Comparison of ENCODE assay signal across 14 cellular contexts in the genomic region with DNA sequence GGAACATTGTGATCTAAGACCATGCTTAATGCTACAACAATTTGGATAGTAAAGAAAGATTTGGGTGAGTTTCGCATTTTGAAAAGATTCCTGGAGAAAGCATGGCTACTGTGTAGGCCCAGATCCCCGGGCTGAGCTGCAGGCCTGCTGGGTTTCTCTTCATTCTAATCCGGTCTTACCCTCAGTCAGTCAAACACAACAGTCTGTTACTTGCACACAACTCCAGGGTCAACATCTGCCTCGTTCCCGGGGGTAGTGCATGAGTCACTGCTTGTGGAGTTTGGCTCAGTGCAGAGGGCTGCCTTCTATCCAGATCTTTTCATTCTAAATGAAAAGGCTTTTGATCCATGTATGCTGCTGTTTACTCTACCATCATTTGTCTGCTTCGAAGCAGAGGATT.
DNase-seq lines count a peak whose midpoint lies in the region; ATAC-seq and TF ChIP-seq lines count a peak whose summit lies in the region.
"Had no signal": no experiment of that assay in that cellular context is flagged by ENCODE, and none has a peak within 500 bp of the region (broad histone marks: within the 10 kb centered on the region; RNA-seq: fewer than 3 reads in every experiment).

No MANE protein-coding gene starts in this region.

- H3K27me3 ChIP-seq in GM23338 (ENCODE audit: insufficient read depth) (no peaks in the 10 kb centered on the region), SJCRH30 (no peaks in the 10 kb centered on the region), heart right ventricle (peaks cover 0 to 6% (median 0%) of the 10 kb centered on the region in 7 donors)

- peak; percentile 38; the same call in 2 of the 3 replicates for ATAC-seq in GM23338
- ATAC-seq in heart right ventricle: peak; percentile 46 to 93 (median 80)
- no peak for ATAC-seq in activated CD8-positive, alpha-beta T cell treated with anti-CD3 and anti-CD28 coated beads for 36 hours
- no peak for ATAC-seq in HG03439 (IDR thresholded peaks at IDR 0.05; ENCODE audit: unreplicated experiment)

- DNase-seq in GM23338 (ENCODE audit: low spot score): no peak
- peak; percentile 3 to 22 for DNase-seq in SJCRH30
- DNase-seq in heart right ventricle: peak; percentile 16 to 21
- DNase-seq in posterior cingulate gyrus: peak in 9 of 10 donors; percentile 4 to 94 (median 51)
- no peak for DNase-seq in activated CD8-positive, alpha-beta T cell treated with anti-CD3 and anti-CD28 coated beads for 36 hours
- DNase-seq in OCI-M2 (lab: John Stamatoyannopoulos, UW; ENCODE audit: unreplicated experiment): no peak
- DNase-seq in activated CD4-positive, alpha-beta T cell treated with anti-CD3 and anti-CD28 coated beads, Interleukin-2, amount 10 ng/mL, durations not matched to agents 7 days and 5 days: no peak
- DNase-seq: NCI-H2081 treated with DMSO at 0.1 percent for 48 hours; PC-9; stimulated activated CD8-positive, alpha-beta memory T cell treated with anti-CD3 and anti-CD28 coated beads, Interleukin-4, amount 100 ng/mL, for 48 hours; T-helper 9 cell had no signal

- H3K4me1 Mint-ChIP-seq in GM23338: peaks cover 9% of the 10 kb centered on the region
- no peaks in the 10 kb centered on the region for H3K4me1 Mint-ChIP-seq in activated CD8-positive, alpha-beta T cell treated with anti-CD3 and anti-CD28 coated beads for 36 hours (ENCODE audit: low read depth)
- no peaks in the 10 kb centered on the region for H3K4me1 Mint-ChIP-seq in activated CD4-positive, alpha-beta T cell treated with anti-CD3 and anti-CD28 coated beads, Interleukin-2, amount 10 ng/mL, durations not matched to agents 7 days and 5 days
- H3K4me1 Mint-ChIP-seq: activated naive CD4-positive, alpha-beta T cell treated with anti-CD3 and anti-CD28 coated beads, Interleukin-2, amount 50 U/mL, for 24 hours had no signal

- intact Hi-C loops in heart right ventricle (cut with DNase I) (no loop called here), posterior cingulate gyrus (cut with DNase I) (no loop called here)
- intact Hi-C loops in activated CD8-positive, alpha-beta T cell treated with anti-CD3 and anti-CD28 coated beads for 36 hours (cut with micrococcal nuclease): no loop called here

- 0 out of 2 replicates have a peak overlapping the region, but pooled peaks have one; percentile 52 for H2AFZ ChIP-seq in GM23338
- H2AFZ ChIP-seq: PC-9 had no signal

- H3K9me3 Mint-ChIP-seq in GM23338: no peaks in the 10 kb centered on the region; the same call in 2 of the 3 replicates
- no peaks in the 10 kb centered on the region for H3K9me3 Mint-ChIP-seq in activated CD8-positive, alpha-beta T cell treated with anti-CD3 and anti-CD28 coated beads for 36 hours
- no peaks in the 10 kb centered on the region for H3K9me3 Mint-ChIP-seq in activated CD4-positive, alpha-beta T cell treated with anti-CD3 and anti-CD28 coated beads, Interleukin-2, amount 10 ng/mL, durations not matched to agents 7 days and 5 days
- H3K9me3 Mint-ChIP-seq: activated naive CD4-positive, alpha-beta T cell treated with anti-CD3 and anti-CD28 coated beads, Interleukin-2, amount 50 U/mL, for 24 hours had no signal

- CTCF ChIA-PET in activated CD8-positive, alpha-beta T cell treated with anti-CD3 and anti-CD28 coated beads for 36 hours (lab: Charles Lee): no interaction called here
- CTCF ChIA-PET in activated CD4-positive, alpha-beta T cell treated with anti-CD3 and anti-CD28 coated beads, Interleukin-2, amount 10 ng/mL, durations not matched to agents 7 days and 5 days (lab: Charles Lee): no interaction called here

- H3F3A ChIP-seq in GM23338 (replicated peaks; ENCODE audit: low read depth): no peaks in the 10 kb centered on the region

- no peaks in the 10 kb centered on the region for H3K36me3 Mint-ChIP-seq in GM23338 (ENCODE audit: low read depth)
- no peaks in the 10 kb centered on the region for H3K36me3 Mint-ChIP-seq in activated CD8-positive, alpha-beta T cell treated with anti-CD3 and anti-CD28 coated beads for 36 hours (ENCODE audit: low read depth)
- H3K36me3 Mint-ChIP-seq in activated CD4-positive, alpha-beta T cell treated with anti-CD3 and anti-CD28 coated beads, Interleukin-2, amount 10 ng/mL, durations not matched to agents 7 days and 5 days (ENCODE audit: low read depth): no peaks in the 10 kb centered on the region
- H3K36me3 Mint-ChIP-seq: activated naive CD4-positive, alpha-beta T cell treated with anti-CD3 and anti-CD28 coated beads, Interleukin-2, amount 50 U/mL, for 24 hours had no signal

- no peak overlapping the region for H3K4me3 Mint-ChIP-seq in GM23338
- no peak overlapping the region for H3K4me3 Mint-ChIP-seq in activated CD8-positive, alpha-beta T cell treated with anti-CD3 and anti-CD28 coated beads for 36 hours
- no peak overlapping the region for H3K4me3 Mint-ChIP-seq in activated CD4-positive, alpha-beta T cell treated with anti-CD3 and anti-CD28 coated beads, Interleukin-2, amount 10 ng/mL, durations not matched to agents 7 days and 5 days
- H3K4me3 Mint-ChIP-seq: activated naive CD4-positive, alpha-beta T cell treated with anti-CD3 and anti-CD28 coated beads, Interleukin-2, amount 50 U/mL, for 24 hours had no signal

- POLR2A ChIA-PET in activated CD8-positive, alpha-beta T cell treated with anti-CD3 and anti-CD28 coated beads for 36 hours (lab: Charles Lee): no interaction called here
- POLR2A ChIA-PET in activated CD4-positive, alpha-beta T cell treated with anti-CD3 and anti-CD28 coated beads, Interleukin-2, amount 10 ng/mL, durations not matched to agents 7 days and 5 days (lab: Charles Lee): no interaction called here

- H3K27me3 Mint-ChIP-seq in GM23338 (ENCODE audit: insufficient read depth, low read depth, poor library complexity): peaks cover 6% of the 10 kb centered on the region
- H3K27me3 Mint-ChIP-seq in activated CD8-positive, alpha-beta T cell treated with anti-CD3 and anti-CD28 coated beads for 36 hours: peaks cover 8% of the 10 kb centered on the region
- peaks cover 2% of the 10 kb centered on the region for H3K27me3 Mint-ChIP-seq in activated CD4-positive, alpha-beta T cell treated with anti-CD3 and anti-CD28 coated beads, Interleukin-2, amount 10 ng/mL, durations not matched to agents 7 days and 5 days
- H3K27me3 Mint-ChIP-seq: activated naive CD4-positive, alpha-beta T cell treated with anti-CD3 and anti-CD28 coated beads, Interleukin-2, amount 50 U/mL, for 24 hours had no signal

- 38 to 47% methylated on average over 6 of the region's 6 CpGs for WGBS in heart right ventricle, 2 donors

- no peaks in the 10 kb centered on the region for H3K79me2 ChIP-seq in GM23338 (replicated peaks; ENCODE audit: insufficient read depth)

- H3K27ac Mint-ChIP-seq in GM23338: no peak overlapping the region
- no peak overlapping the region for H3K27ac Mint-ChIP-seq in activated CD8-positive, alpha-beta T cell treated with anti-CD3 and anti-CD28 coated beads for 36 hours
- no peak overlapping the region for H3K27ac Mint-ChIP-seq in activated CD4-positive, alpha-beta T cell treated with anti-CD3 and anti-CD28 coated beads, Interleukin-2, amount 10 ng/mL, durations not matched to agents 7 days and 5 days
- H3K27ac Mint-ChIP-seq: activated naive CD4-positive, alpha-beta T cell treated with anti-CD3 and anti-CD28 coated beads, Interleukin-2, amount 50 U/mL, for 24 hours had no signal

- H3K4me2 ChIP-seq in GM23338: no peak overlapping the region
- H3K4me2 ChIP-seq: PC-9 had no signal

- H3K4me3 ChIP-seq in GM23338: no peak overlapping the region
- no peak overlapping the region for H3K4me3 ChIP-seq in SJCRH30
- no peak overlapping the region for H3K4me3 ChIP-seq in heart right ventricle
- H3K4me3 ChIP-seq: PC-9 had no signal

- H3K9me3 ChIP-seq in SJCRH30 (replicated peaks): no peaks in the 10 kb centered on the region
- no peaks in the 10 kb centered on the region for H3K9me3 ChIP-seq in heart right ventricle

- H3K9me2 ChIP-seq in GM23338 (ENCODE audit: insufficient read depth): peaks cover 2% of the 10 kb centered on the region; the same call in 1 of the 2 replicates

- no peaks in the 10 kb centered on the region for H3K36me3 ChIP-seq in GM23338 (ENCODE audit: insufficient read depth)
- no peaks in the 10 kb centered on the region for H3K36me3 ChIP-seq in SJCRH30
- H3K36me3 ChIP-seq in heart right ventricle: no peaks in the 10 kb centered on the region

- H3K4me1 ChIP-seq in GM23338 (ENCODE audit: insufficient read depth) (no peaks in the 10 kb centered on the region), SJCRH30 (no peaks in the 10 kb centered on the region), heart right ventricle (peaks cover 0 to 5% (median 0%) of the 10 kb centered on the region in 9 donors)

- H3K27ac ChIP-seq in GM23338 (ENCODE audit: low read depth): no peak overlapping the region
- H3K27ac ChIP-seq in SJCRH30: no peak overlapping the region
- H3K27ac ChIP-seq in heart right ventricle: peak overlapping the region in 1 of 10 donors; percentile 32
- H3K27ac ChIP-seq: C4-2B, PC-9 had no signal

- H4K20me1 ChIP-seq in GM23338 (replicated peaks; ENCODE audit: insufficient read depth): no peaks in the 10 kb centered on the region

- TF ChIP-seq CTCF in GM23338 (conservative IDR thresholded peaks at IDR 0.05; ENCODE audit: low read depth in 2 of 2): no peak
- no peak for TF ChIP-seq CTCF in heart right ventricle (IDR thresholded peaks at IDR 0.05)
- no peak for TF ChIP-seq CTCF in activated CD8-positive, alpha-beta T cell treated with anti-CD3 and anti-CD28 coated beads for 36 hours (IDR thresholded peaks at IDR 0.05)

TF ChIP-seq in GM23338, 12 proteins besides CTCF, POLR2A, EP300 and RAD21 (continues in another document):
- no peak for TF ChIP-seq CREB1 (CRISPR knock-in tag; IDR thresholded peaks at IDR 0.05; ENCODE audit: low read depth)
- no peak for TF ChIP-seq STAT1 (IDR thresholded peaks at IDR 0.05; ENCODE audit: unreplicated experiment)
- TF ChIP-seq POLR2AphosphoS5 (IDR thresholded peaks at IDR 0.05; ENCODE audit: low read depth): no peak

Comparison
In these comparisons a context has a peak if more than half of its experiments do, and no peak if none do; other contexts are left out.
1. ATAC-seq: peak in GM23338 (single experiment) and heart right ventricle (8 of 8); none in activated CD8-positive, alpha-beta T cell treated with anti-CD3 and anti-CD28 coated beads for 36 hours (single experiment) and HG03439 (single experiment).
2. DNase-seq: peak in SJCRH30 (2 of 2), heart right ventricle (2 of 2) and posterior cingulate gyrus (9 of 10); none in GM23338 (single experiment), activated CD8-positive, alpha-beta T cell treated with anti-CD3 and anti-CD28 coated beads for 36 hours (single experiment), OCI-M2 (single experiment) and activated CD4-positive, alpha-beta T cell treated with anti-CD3 and anti-CD28 coated beads, Interleukin-2, amount 10 ng/mL, durations not matched to agents 7 days and 5 days (single experiment).